25 cellular contexts compared by ENCODE assay signal in the genomic region with DNA sequence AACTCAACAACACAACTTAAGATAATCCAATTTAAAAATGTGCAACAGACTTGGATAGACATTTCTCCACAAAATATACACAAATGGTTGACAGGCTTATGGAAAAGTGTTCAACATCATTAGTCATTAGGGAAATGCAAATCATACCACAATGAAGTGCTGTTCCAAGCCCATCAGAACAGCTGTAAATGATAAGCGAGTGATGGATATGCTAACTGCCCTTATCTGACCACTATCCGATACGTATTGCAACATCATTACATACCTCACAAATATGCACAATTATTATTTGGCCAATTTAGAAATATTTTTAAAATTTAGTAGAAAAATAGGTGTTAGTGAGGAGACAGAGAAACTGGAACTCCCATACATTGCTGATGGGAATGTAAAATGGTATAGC.
"Had no signal": no experiment of that assay in that cellular context is flagged by ENCODE, and none has a peak within 500 bp of the region (broad histone marks: within the 10 kb centered on the region; RNA-seq: fewer than 3 reads in every experiment).

No MANE protein-coding gene starts in this region.

- H3K36me3 ChIP-seq: uterus had no signal

- H3K9me3 ChIP-seq: lower lobe of right lung, prostate gland, right atrium auricular region, suprapubic skin, transverse colon, upper lobe of right lung, uterus had no signal

- DNase-seq: effector CD8-positive, alpha-beta T cell; endodermal cell; foreskin keratinocyte; heart left ventricle; immature natural killer cell; left ventricle myocardium superior; lower lobe of right lung; naive thymus-derived CD8-positive, alpha-beta T cell; nephron progenitor cell; nucleus accumbens; sigmoid colon; spleen; stimulated activated CD4-positive, alpha-beta T cell treated with anti-CD3 and anti-CD28 coated beads, Interleukin-15, amount 100 ng/mL, for 24 hours; stimulated activated CD4-positive, alpha-beta T cell treated with anti-CD3 and anti-CD28 coated beads, Interleukin-2, amount 100 ng/mL, for 48 hours; stimulated activated naive B cell treated with anti-CD40 and anti-IgM and Interleukin-4, amounts not matched to agents 10 μg/mL and 1 μg/mL and 100 μg/mL, for 72 hours; transverse colon; upper lobe of right lung; uterus had no signal

- H3K4me1 ChIP-seq: gastroesophageal sphincter, heart left ventricle, prostate gland, right atrium auricular region, spleen, transverse colon, upper lobe of right lung, uterus had no signal

- H3K27ac ChIP-seq: epithelial cell of prostate, foreskin keratinocyte, gastroesophageal sphincter, heart left ventricle, hepatocyte, lower lobe of right lung, prostate gland, right atrium auricular region, sigmoid colon, skin epidermis, spleen, suprapubic skin, transverse colon, upper lobe of right lung, uterus had no signal

- H3K4me3 ChIP-seq: gastroesophageal sphincter, heart left ventricle, hepatocyte, lower lobe of right lung, prostate gland, right atrium auricular region, sigmoid colon, skin epidermis, spleen, suprapubic skin, transverse colon, upper lobe of right lung, uterus had no signal

- H3K27me3 ChIP-seq: foreskin keratinocyte, gastroesophageal sphincter, heart left ventricle, hepatocyte, right atrium auricular region, sigmoid colon, spleen, suprapubic skin, transverse colon, upper lobe of right lung, uterus had no signal
